19 cellular contexts compared by ENCODE assay signal in genomic region chr3:71801986-71802385, GRCh38. TPM values are rescaled to one million over a fixed set of nuclear protein-coding genes. Genes with fewer than 3 reads are reported as not detected.
A peak's percentile ranks its signal among the peaks of the same experiment; 100 is the strongest.
DNase-seq lines count a peak whose midpoint lies in the region; ATAC-seq and TF ChIP-seq lines count a peak whose summit lies in the region.
"Had no signal": no experiment of that assay in that cellular context is flagged by ENCODE, and none has a peak within 500 bp of the region (broad histone marks: within the 10 kb centered on the region; RNA-seq: fewer than 3 reads in every experiment).

No MANE protein-coding gene starts in this region.

- H3K27me3 Mint-ChIP-seq in neural progenitor cell (ENCODE audit: insufficient read depth, low read depth) (no peaks in the 10 kb centered on the region), nephron progenitor cell (ENCODE audit: low read depth, poor library complexity) (peaks cover 13% of the 10 kb centered on the region)

- ATAC-seq in GM18861 (IDR thresholded peaks at IDR 0.05; ENCODE audit: unreplicated experiment): peak; percentile 37
- peak; percentile 69 for ATAC-seq in HG02798 (IDR thresholded peaks at IDR 0.05; ENCODE audit: poor library complexity, unreplicated experiment)
- ATAC-seq: GM12878 had no signal

- no peak overlapping the region for H3K23ac ChIP-seq in mesenchymal stem cell (ENCODE audit: low read length in 2 of 2)

- H3K4ac ChIP-seq in mesenchymal stem cell (ENCODE audit: low read depth in 1 of 2, low read length in 2 of 2): no peak overlapping the region

- H3F3A ChIP-seq in neural progenitor cell (ENCODE audit: low read depth): no peaks in the 10 kb centered on the region

- WGBS in mesenchymal stem cell: 80% methylated on average over 1 of the region's 2 CpGs

- H3K36me3 ChIP-seq in neural progenitor cell: no peaks in the 10 kb centered on the region
- no peaks in the 10 kb centered on the region for H3K36me3 ChIP-seq in mesenchymal stem cell (ENCODE audit: control insufficient read depth in 1 of 2, insufficient read depth in 2 of 2, low read depth in 1 of 2, low read length in 2 of 2)
- H3K36me3 ChIP-seq in HAP-1 (replicated peaks): no peaks in the 10 kb centered on the region

- H4K8ac ChIP-seq in mesenchymal stem cell (ENCODE audit: low read length): no peak overlapping the region

- H3K14ac ChIP-seq in mesenchymal stem cell (ENCODE audit: low read length in 2 of 2): no peak overlapping the region

- in situ Hi-C loops in HAP-1 (cut with MboI; ENCODE audit: low sequenced_read_pairs): no loop called here

- no peak overlapping the region for H2BK120ac ChIP-seq in mesenchymal stem cell (ENCODE audit: low read depth, low read length)

- H3K4me1 Mint-ChIP-seq in neural progenitor cell (peaks cover 4% of the 10 kb centered on the region), nephron progenitor cell (peaks cover 5% of the 10 kb centered on the region)
- H3K4me1 Mint-ChIP-seq: CD8-positive, alpha-beta memory T cell had no signal

- H2BK5ac ChIP-seq in mesenchymal stem cell (ENCODE audit: low read depth, low read length, poor library complexity, severe bottlenecking): no peak overlapping the region

- no peak overlapping the region for H3K4me3 ChIP-seq in neural progenitor cell
- H3K4me3 ChIP-seq in mesenchymal stem cell (ENCODE audit: insufficient read depth in 1 of 2, low read depth in 1 of 2, low read length in 2 of 2): no peak overlapping the region
- no peak overlapping the region for H3K4me3 ChIP-seq in HAP-1
- H3K4me3 ChIP-seq: GM12878, GM23248 had no signal

- no peak overlapping the region for H3K4me2 ChIP-seq in neural progenitor cell
- H3K4me2 ChIP-seq in mesenchymal stem cell (ENCODE audit: low read length, poor library complexity, severe bottlenecking): no peak overlapping the region

- H2AFZ ChIP-seq in neural progenitor cell (replicated peaks): peak overlapping the region; percentile 26
- H2AFZ ChIP-seq in mesenchymal stem cell (ENCODE audit: low read depth, low read length): no peak overlapping the region
- H2AFZ ChIP-seq: GM23248 had no signal

- no peak overlapping the region for H3K18ac ChIP-seq in mesenchymal stem cell (ENCODE audit: low read depth in 1 of 2, low read length in 2 of 2)

- H3K27ac ChIP-seq in neural progenitor cell (no peak overlapping the region), mesenchymal stem cell (ENCODE audit: low read length, poor library complexity, severe bottlenecking) (no peak overlapping the region)
- H3K27ac ChIP-seq: GM23248 had no signal

- H3K4me3 Mint-ChIP-seq in neural progenitor cell: no peak overlapping the region
- H3K4me3 Mint-ChIP-seq in nephron progenitor cell: no peak overlapping the region
- H3K4me3 Mint-ChIP-seq: CD14-positive monocyte; CD4-positive, alpha-beta T cell; CD8-positive, alpha-beta memory T cell; H9 had no signal

- no peak for DNase-seq in neural progenitor cell (ENCODE audit: low spot score)
- DNase-seq in mesenchymal stem cell: no peak
- no peak for DNase-seq in HAP-1 (ENCODE audit: low spot score in 2 of 2)
- DNase-seq in nephron progenitor cell: no peak
- DNase-seq: CD4-positive, alpha-beta T cell; CD8-positive, alpha-beta memory T cell; DMS 273 treated with DMSO at 0.1 percent for 48 hours; DMS79; EL; GDM1; GM23248; H9 had no signal

- H3K9me3 ChIP-seq in neural progenitor cell (ENCODE audit: low read depth) (no peaks in the 10 kb centered on the region), mesenchymal stem cell (ENCODE audit: control insufficient read depth, low read length) (no peaks in the 10 kb centered on the region), HAP-1 (no peaks in the 10 kb centered on the region; the same call in 1 of the 2 replicates)

- H3K27me3 ChIP-seq in neural progenitor cell (no peaks in the 10 kb centered on the region), mesenchymal stem cell (ENCODE audit: control insufficient read depth in 1 of 2, insufficient read depth in 1 of 2, low read length in 2 of 2) (peaks cover 38 to 63% of the 10 kb centered on the region in 2 experiments), HAP-1 (ENCODE audit: low read depth) (no peaks in the 10 kb centered on the region; the same call in 1 of the 2 replicates)

- no peaks in the 10 kb centered on the region for H3K79me1 ChIP-seq in mesenchymal stem cell (replicated peaks; ENCODE audit: low read length, poor library complexity, severe bottlenecking)

- TF ChIP-seq CTCF in neural progenitor cell (IDR thresholded peaks at IDR 0.05): no peak
- no peak for TF ChIP-seq CTCF in nephron progenitor cell (IDR thresholded peaks at IDR 0.05)

- no peak overlapping the region for H4K91ac ChIP-seq in mesenchymal stem cell (ENCODE audit: low read length)

- no peak overlapping the region for H2BK15ac ChIP-seq in mesenchymal stem cell (ENCODE audit: low read depth, poor library complexity, severe bottlenecking)

- no peak overlapping the region for H2BK12ac ChIP-seq in mesenchymal stem cell (ENCODE audit: low read length in 2 of 2)

- H3K4me1 ChIP-seq in neural progenitor cell (peaks cover 4% of the 10 kb centered on the region), mesenchymal stem cell (ENCODE audit: control insufficient read depth, insufficient read depth, low read depth, low read length) (no peaks in the 10 kb centered on the region), HAP-1 (peaks cover 10% of the 10 kb centered on the region)

- H2AK5ac ChIP-seq in mesenchymal stem cell (ENCODE audit: low read length, severe bottlenecking): no peak overlapping the region

- H3K9me3 Mint-ChIP-seq in neural progenitor cell (no peaks in the 10 kb centered on the region), nephron progenitor cell (no peaks in the 10 kb centered on the region)
- H3K9me3 Mint-ChIP-seq: CD4-positive, alpha-beta T cell; CD8-positive, alpha-beta memory T cell; H9 had no signal

- H3K36me3 Mint-ChIP-seq in neural progenitor cell (no peaks in the 10 kb centered on the region), nephron progenitor cell (ENCODE audit: low read depth) (no peaks in the 10 kb centered on the region)
- H3K36me3 Mint-ChIP-seq: CD8-positive, alpha-beta memory T cell had no signal

- H3K9ac ChIP-seq in neural progenitor cell (no peak overlapping the region), mesenchymal stem cell (ENCODE audit: low read length) (no peak overlapping the region)
- H3K9ac ChIP-seq: GM23248 had no signal

- H3K79me2 ChIP-seq in neural progenitor cell (ENCODE audit: low read depth): no peaks in the 10 kb centered on the region

- H4K20me1 ChIP-seq in neural progenitor cell (ENCODE audit: low read depth): no peaks in the 10 kb centered on the region

- H3K27ac Mint-ChIP-seq in neural progenitor cell (no peak overlapping the region), nephron progenitor cell (no peak overlapping the region)
- H3K27ac Mint-ChIP-seq: CD14-positive monocyte; CD4-positive, alpha-beta T cell had no signal

RNA-seq across cellular contexts. Expression of gene PROK2, which starts 17.0 kb away (rescaled TPM):
- total RNA-seq in neural progenitor cell (ENCODE audit: low replicate concordance): 2.0 and 2.1 TPM in 2 replicates
- polyA plus RNA-seq in mesenchymal stem cell (2013, experiment 1 of 2): not detected
- not detected for polyA plus RNA-seq in mesenchymal stem cell (2013, experiment 2 of 2)
- total RNA-seq: A172, GM12878, GM23248, H4 had no signal
- polyA plus RNA-seq: BJ, GM12878, GM23248 had no signal

RNA-seq across cellular contexts. Expression of gene GPR27, which starts 48.3 kb away (rescaled TPM):
- total RNA-seq in neural progenitor cell (ENCODE audit: low replicate concordance): 18.3 and 19.4 TPM in 2 replicates
- 0.01 TPM for polyA plus RNA-seq in mesenchymal stem cell (2013, experiment 1 of 2)
- not detected for polyA plus RNA-seq in mesenchymal stem cell (2013, experiment 2 of 2)
- total RNA-seq: A172, GM12878, GM23248, H4 had no signal
- polyA plus RNA-seq: GM12878, GM23248 had no signal
